In genomic region chr2:26052731-26053130, GRCh38 we compare ENCODE assay signal across 1 cellular context.
TF ChIP-seq lines count a peak whose summit lies in the region.

No MANE protein-coding gene starts in this region.

TF ChIP-seq in GM12878, 131 proteins besides CTCF, POLR2A, EP300 and RAD21:
- TF ChIP-seq E4F1 (IDR thresholded peaks at IDR 0.05; ENCODE audit: borderline replicate concordance, partially characterized antibody) = no peak
- no peak for TF ChIP-seq ZBTB11 (CRISPR knock-in tag; IDR thresholded peaks at IDR 0.05)
- no peak for TF ChIP-seq NRF1 (conservative IDR thresholded peaks at IDR 0.05; ENCODE audit: low read depth, low read length)
- TF ChIP-seq NR2F1 (conservative IDR thresholded peaks at IDR 0.05) = no peak
- TF ChIP-seq EZH2 (IDR thresholded peaks at IDR 0.05; ENCODE audit: borderline replicate concordance, control insufficient read depth, low read depth, low read length) = no peak
- no peak for TF ChIP-seq ETV6 (conservative IDR thresholded peaks at IDR 0.05 in 1 of 2, IDR thresholded peaks at IDR 0.05 in 1 of 2; ENCODE audit: borderline replicate concordance in 1 of 2, low read depth in 1 of 2)
- no peak for TF ChIP-seq GABPA (IDR thresholded peaks at IDR 0.05; ENCODE audit: low read depth)
- TF ChIP-seq CREB1 (IDR thresholded peaks at IDR 0.05; ENCODE audit: low read depth) = no peak
- TF ChIP-seq SIX5 (IDR thresholded peaks at IDR 0.05; ENCODE audit: low read depth, low read length, severe bottlenecking) = no peak
- no peak for TF ChIP-seq CHD1 (IDR thresholded peaks at IDR 0.05; ENCODE audit: low read depth, low read length)
- TF ChIP-seq PBX3 (IDR thresholded peaks at IDR 0.05; ENCODE audit: insufficient replicate concordance, low read depth, low read length) = no peak
- TF ChIP-seq SUZ12 (IDR thresholded peaks at IDR 0.05; ENCODE audit: unreplicated experiment) = no peak
- no peak for TF ChIP-seq BRCA1 (IDR thresholded peaks at IDR 0.05; ENCODE audit: low read depth, low read length)
- no peak for TF ChIP-seq CBX5 (IDR thresholded peaks at IDR 0.05; ENCODE audit: low read depth)
- TF ChIP-seq STAT3 (IDR thresholded peaks at IDR 0.05; ENCODE audit: low read depth, low read length) = no peak
- no peak for TF ChIP-seq NR2C1 (IDR thresholded peaks at IDR 0.05)
- TF ChIP-seq MAX (IDR thresholded peaks at IDR 0.05; ENCODE audit: low read depth, low read length) = no peak
- no peak for TF ChIP-seq PML (IDR thresholded peaks at IDR 0.05; ENCODE audit: low read length)
- TF ChIP-seq ZNF24 (IDR thresholded peaks at IDR 0.05) = no peak
